Comparison of ENCODE assay signal across 18 cellular contexts in genomic region chr3:194249323-194250103, GRCh38.
DNase-seq lines count a peak whose midpoint lies in the region; ATAC-seq, FAIRE-seq and TF ChIP-seq lines count a peak whose summit lies in the region.
"Had no signal": no experiment of that assay in that cellular context is flagged by ENCODE, and none has a peak within 500 bp of the region (broad histone marks: within the 10 kb centered on the region; RNA-seq: fewer than 3 reads in every experiment).

No MANE protein-coding gene starts in this region.

- TF ChIP-seq CTCF in left ventricle myocardium inferior (IDR thresholded peaks at IDR 0.05; ENCODE audit: borderline replicate concordance): no peak
- TF ChIP-seq CTCF in kidney (IDR thresholded peaks at IDR 0.05; ENCODE audit: borderline replicate concordance, extremely low read depth, insufficient read depth): no peak

- DNase-seq in cardiac septum (ENCODE audit: low spot score): peak; percentile 55
- no peak for DNase-seq in left ventricle myocardium inferior
- DNase-seq in NCI-H2227 treated with DMSO at 0.1 percent for 48 hours (lab: John Stamatoyannopoulos, UW): peak; percentile 54
- peak; percentile 24 for DNase-seq in islet precursor cell
- peak; percentile 43 for DNase-seq in ureter (ENCODE audit: low spot score)
- no peak for DNase-seq in activated CD4-positive, alpha-beta T cell treated with anti-CD3 and anti-CD28 coated beads for 4 hours
- DNase-seq in kidney: no peak
- DNase-seq: activated CD4-positive, alpha-beta T cell treated with anti-CD3 and anti-CD28 coated beads, Interleukin-2, amount 10 ng/mL, durations not matched to agents 24 days and 14 days; activated naive CD8-positive, alpha-beta T cell treated with anti-CD3 and anti-CD28 coated beads for 36 hours; activated T-cell treated with anti-CD3 and anti-CD28 coated beads, Interleukin-2, amount 50 U/mL, for 24 hours; effector CD4-positive, alpha-beta T cell; hypothalamus; naive B cell; NCI-H1930; SIG-M5 had no signal

- peaks cover 32% of the 10 kb centered on the region for H3K4me1 ChIP-seq in left ventricle myocardium inferior
- peaks cover 7 to 12% of the 10 kb centered on the region in 2 donors for H3K4me1 ChIP-seq in kidney (ENCODE audit: control insufficient read depth in 1 of 2, insufficient read depth in 1 of 2, low read depth in 1 of 2, low read length in 2 of 2)

- H3K9me3 ChIP-seq in left ventricle myocardium inferior (replicated peaks) (no peaks in the 10 kb centered on the region), kidney (ENCODE audit: control insufficient read depth in 1 of 2, low read length in 2 of 2) (no peaks in the 10 kb centered on the region)
- H3K9me3 ChIP-seq: left lung had no signal

- H3K4me3 ChIP-seq in left ventricle myocardium inferior (no peak overlapping the region), kidney (ENCODE audit: low read length in 2 of 2) (no peak overlapping the region)
- H3K4me3 ChIP-seq: left lung had no signal

- ATAC-seq in GM21423 (IDR thresholded peaks at IDR 0.05; ENCODE audit: unreplicated experiment): no peak
- ATAC-seq: left lung had no signal

- H3K27me3 ChIP-seq in left ventricle myocardium inferior (ENCODE audit: low read depth): peaks cover 5% of the 10 kb centered on the region
- H3K27me3 ChIP-seq: left lung had no signal

- H3K36me3 ChIP-seq in left ventricle myocardium inferior (no peaks in the 10 kb centered on the region), kidney (ENCODE audit: control insufficient read depth in 1 of 2, insufficient read depth in 2 of 2, low read length in 2 of 2) (no peaks in the 10 kb centered on the region)
- H3K36me3 ChIP-seq: left lung had no signal

- H3K9ac ChIP-seq in kidney (ENCODE audit: low read length in 2 of 2): no peak overlapping the region

- intact Hi-C loops in cardiac septum (cut with DNase I): loop anchor here (5.0 kb wide), 1 partner anchor 107 kb away; no protein-coding TSS in a partner anchor
- intact Hi-C loops in left ventricle myocardium inferior (cut with micrococcal nuclease): no loop called here
- intact Hi-C loops in kidney (cut with DNase I): no loop called here

- no peak overlapping the region for H3K27ac ChIP-seq in left ventricle myocardium inferior (replicated peaks)
- no peak overlapping the region for H3K27ac ChIP-seq in kidney (ENCODE audit: low read depth in 2 of 2, low read length in 2 of 2)
- H3K27ac ChIP-seq: left lung had no signal

- no peak for FAIRE-seq in kidney (lab: Jason Lieb, UNC)
- FAIRE-seq: GM19239 had no signal

Comparison
In these comparisons a context has a peak if more than half of its experiments do, and no peak if none do; other contexts are left out.
1. DNase-seq: peak in cardiac septum (single experiment), NCI-H2227 treated with DMSO at 0.1 percent for 48 hours (single experiment), islet precursor cell (single experiment) and ureter (single experiment); none in left ventricle myocardium inferior (single experiment), activated CD4-positive, alpha-beta T cell treated with anti-CD3 and anti-CD28 coated beads for 4 hours (0 of 2) and kidney (single experiment).